ENCODE assay signal across 30 cellular contexts in the genomic region with DNA sequence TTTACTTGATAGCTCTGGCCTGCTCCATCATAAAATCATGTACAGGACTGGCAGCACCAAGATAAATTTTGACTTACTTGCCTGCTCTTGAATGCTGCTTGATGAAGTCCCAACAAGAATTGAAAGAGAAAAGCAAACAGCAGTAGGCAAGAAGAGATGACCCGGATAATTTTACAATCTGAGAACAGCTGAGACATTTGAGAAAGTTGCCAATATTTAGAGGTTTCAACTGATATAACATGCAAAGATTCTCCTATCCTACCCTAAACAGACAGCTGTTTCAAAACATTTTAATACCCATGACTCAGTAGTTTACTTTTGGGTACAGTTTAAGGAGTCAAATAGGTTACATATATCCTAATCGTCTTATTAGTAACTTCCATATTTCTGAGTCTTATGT. TPM values are rescaled to one million over a fixed set of nuclear protein-coding genes. Genes with fewer than 3 reads are reported as not detected.
DNase-seq lines count a peak whose midpoint lies in the region; ATAC-seq, FAIRE-seq and TF ChIP-seq lines count a peak whose summit lies in the region.
"Had no signal": no experiment of that assay in that cellular context is flagged by ENCODE, and none has a peak within 500 bp of the region (broad histone marks: within the 10 kb centered on the region; RNA-seq: fewer than 3 reads in every experiment).

No MANE protein-coding gene starts in this region.

- H3K9me3 Mint-ChIP-seq in activated CD4-positive, alpha-beta T cell treated with anti-CD3 and anti-CD28 coated beads for 36 hours (ENCODE audit: low read depth): no peaks in the 10 kb centered on the region
- no peaks in the 10 kb centered on the region for H3K9me3 Mint-ChIP-seq in activated CD4-positive, alpha-beta memory T cell treated with anti-CD3 and anti-CD28 coated beads for 36 hours
- H3K9me3 Mint-ChIP-seq: activated T-cell treated with anti-CD3 and anti-CD28 coated beads, Interleukin-2, amount 50 U/mL, for 24 hours; central memory CD8-positive, alpha-beta T cell; GM23338; stimulated activated naive B cell treated with anti-CD40 and anti-IgM and Interleukin-4, amounts not matched to agents 10 μg/mL and 1 μg/mL and 100 μg/mL, for 72 hours had no signal

- no peak for TF ChIP-seq CTCF in spleen (IDR thresholded peaks at IDR 0.05 in 8 of 11, conservative IDR thresholded peaks at IDR 0.05 in 3 of 11)

- H3K4me1 Mint-ChIP-seq in activated CD4-positive, alpha-beta T cell treated with anti-CD3 and anti-CD28 coated beads for 36 hours: peaks cover 58% of the 10 kb centered on the region
- H3K4me1 Mint-ChIP-seq in activated CD4-positive, alpha-beta memory T cell treated with anti-CD3 and anti-CD28 coated beads for 36 hours (ENCODE audit: low read depth): peaks cover 41% of the 10 kb centered on the region
- H3K4me1 Mint-ChIP-seq: central memory CD8-positive, alpha-beta T cell had no signal

- H3K27ac Mint-ChIP-seq in activated CD4-positive, alpha-beta T cell treated with anti-CD3 and anti-CD28 coated beads for 36 hours: peak overlapping the region; percentile 17
- H3K27ac Mint-ChIP-seq in activated CD4-positive, alpha-beta memory T cell treated with anti-CD3 and anti-CD28 coated beads for 36 hours: no peak overlapping the region
- H3K27ac Mint-ChIP-seq: GM23338; stimulated activated naive B cell treated with anti-CD40 and anti-IgM and Interleukin-4, amounts not matched to agents 10 μg/mL and 1 μg/mL and 100 μg/mL, for 72 hours had no signal

- CTCF ChIA-PET in activated CD4-positive, alpha-beta T cell treated with anti-CD3 and anti-CD28 coated beads for 36 hours (lab: Charles Lee): interaction anchor here (1.4 kb wide), 2 partner anchors 70 to 128 kb away, joined by 3 to 4 read pairs; no protein-coding TSS in a partner anchor
- CTCF ChIA-PET in activated CD4-positive, alpha-beta memory T cell treated with anti-CD3 and anti-CD28 coated beads for 36 hours (lab: Charles Lee): interaction anchor here (0.6 kb wide), 1 partner anchor 138 kb away, joined by 3 read pairs; no protein-coding TSS in a partner anchor

- POLR2A ChIA-PET in activated CD4-positive, alpha-beta T cell treated with anti-CD3 and anti-CD28 coated beads for 36 hours (lab: Charles Lee): no interaction called here
- POLR2A ChIA-PET in activated CD4-positive, alpha-beta memory T cell treated with anti-CD3 and anti-CD28 coated beads for 36 hours (lab: Charles Lee): no interaction called here

- no peaks in the 10 kb centered on the region for H3K36me3 Mint-ChIP-seq in activated CD4-positive, alpha-beta T cell treated with anti-CD3 and anti-CD28 coated beads for 36 hours (ENCODE audit: low read depth)
- no peaks in the 10 kb centered on the region for H3K36me3 Mint-ChIP-seq in activated CD4-positive, alpha-beta memory T cell treated with anti-CD3 and anti-CD28 coated beads for 36 hours
- H3K36me3 Mint-ChIP-seq: stimulated activated naive B cell treated with anti-CD40 and anti-IgM and Interleukin-4, amounts not matched to agents 10 μg/mL and 1 μg/mL and 100 μg/mL, for 72 hours had no signal

- peak; percentile 94 for FAIRE-seq in islet of Langerhans (lab: Jason Lieb, UNC)
- FAIRE-seq: endometrium, K562, keratinocyte had no signal

- no peak overlapping the region for H3K4me3 ChIP-seq in spleen
- H3K4me3 ChIP-seq: esophagus muscularis mucosa, GM23338, heart left ventricle, K562, left ventricle myocardium inferior, psoas muscle, upper lobe of right lung had no signal

- intact Hi-C loops in activated CD4-positive, alpha-beta T cell treated with anti-CD3 and anti-CD28 coated beads for 36 hours (cut with DNase I, micrococcal nuclease): loop anchor here in 1 of 2 experiments (10.0 kb wide), 1 partner anchor 497 kb away; a partner anchor contains a TSS
- intact Hi-C loops in spleen (cut with DNase I; ENCODE audit: low total_unique reads): no loop called here
- intact Hi-C loops in activated CD4-positive, alpha-beta memory T cell treated with anti-CD3 and anti-CD28 coated beads for 36 hours (cut with micrococcal nuclease): no loop called here

- TF ChIP-seq POLR2A in spleen (IDR thresholded peaks at IDR 0.05): no peak

- peaks cover 0 to 78% (median 26%) of the 10 kb centered on the region in 6 donors for H3K4me1 ChIP-seq in spleen
- H3K4me1 ChIP-seq: foreskin keratinocyte had no signal

- H3K9me3 ChIP-seq in spleen: no peaks in the 10 kb centered on the region
- H3K9me3 ChIP-seq: esophagus muscularis mucosa, heart left ventricle, left ventricle myocardium inferior, psoas muscle, SK-N-SH, upper lobe of right lung had no signal

- H3K4me3 Mint-ChIP-seq in activated CD4-positive, alpha-beta T cell treated with anti-CD3 and anti-CD28 coated beads for 36 hours: no peak overlapping the region
- no peak overlapping the region for H3K4me3 Mint-ChIP-seq in activated CD4-positive, alpha-beta memory T cell treated with anti-CD3 and anti-CD28 coated beads for 36 hours
- H3K4me3 Mint-ChIP-seq: central memory CD8-positive, alpha-beta T cell; GM23338 had no signal

- peaks cover 0 to 5% (median 0%) of the 10 kb centered on the region in 6 donors for H3K36me3 ChIP-seq in spleen
- H3K36me3 ChIP-seq: left ventricle myocardium inferior, upper lobe of right lung had no signal

- no peak for ATAC-seq in activated CD4-positive, alpha-beta T cell treated with anti-CD3 and anti-CD28 coated beads for 36 hours
- ATAC-seq: foreskin keratinocyte; GM23338; K562; psoas muscle; stimulated activated naive B cell treated with anti-CD40 and anti-IgM and Interleukin-4, amounts not matched to agents 10 μg/mL and 1 μg/mL and 100 μg/mL, for 72 hours; upper lobe of right lung had no signal

- H3K27me3 ChIP-seq in spleen (replicated peaks in 1 of 7): peaks cover 0 to 6% (median 0%) of the 10 kb centered on the region in 7 donors
- H3K27me3 ChIP-seq: esophagus muscularis mucosa, foreskin keratinocyte, heart left ventricle, upper lobe of right lung had no signal

- no peak for DNase-seq in activated CD4-positive, alpha-beta T cell treated with anti-CD3 and anti-CD28 coated beads for 36 hours
- no peak for DNase-seq in activated CD4-positive, alpha-beta T cell treated with anti-CD3 and anti-CD28 coated beads, Interleukin-2, amount 50 U/mL, for 48 hours
- DNase-seq in OCI-M1 (lab: John Stamatoyannopoulos, UW): peak; percentile 42
- no peak for DNase-seq in spleen
- no peak for DNase-seq in NCI-H526 treated with DMSO at 0.1 percent for 48 hours (lab: John Stamatoyannopoulos, UW)
- no peak for DNase-seq in UCSD-AML1 (lab: John Stamatoyannopoulos, UW; ENCODE audit: unreplicated experiment)
- DNase-seq in activated CD4-positive, alpha-beta memory T cell treated with anti-CD3 and anti-CD28 coated beads for 36 hours: no peak
- DNase-seq: activated CD4-positive, alpha-beta T cell treated with anti-CD3 and anti-CD28 coated beads for 48 hours; activated naive CD4-positive, alpha-beta T cell; activated T-cell treated with anti-CD3 and anti-CD28 coated beads, Interleukin-2, amount 50 U/mL, for 24 hours; DMS79; foreskin keratinocyte; GDM1; heart left ventricle; left ventricle myocardium inferior; mesenchymal stem cell; NCI-H524 treated with DMSO at 0.1 percent for 48 hours; occipital lobe; psoas muscle; SK-N-SH; stimulated activated naive B cell treated with anti-CD40 and anti-IgM and Interleukin-4, amounts not matched to agents 10 μg/mL and 1 μg/mL and 100 μg/mL, for 72 hours; substantia nigra; upper lobe of right lung had no signal

- H3K27ac ChIP-seq in spleen: peak overlapping the region in 5 of 8 donors; percentile 17 to 86 (median 44)
- H3K27ac ChIP-seq: esophagus muscularis mucosa, foreskin keratinocyte, left ventricle myocardium inferior, psoas muscle, upper lobe of right lung had no signal

- 39 to 57% (median 44%) methylated on average over 2 of the region's 2 CpGs for WGBS in spleen, 5 donors

- H3K27me3 Mint-ChIP-seq in activated CD4-positive, alpha-beta T cell treated with anti-CD3 and anti-CD28 coated beads for 36 hours: no peaks in the 10 kb centered on the region
- H3K27me3 Mint-ChIP-seq in activated CD4-positive, alpha-beta memory T cell treated with anti-CD3 and anti-CD28 coated beads for 36 hours: no peaks in the 10 kb centered on the region

RNA-seq across cellular contexts. Expression of a gene that starts 5.9 kb away (rescaled TPM):
- total RNA-seq in activated CD4-positive, alpha-beta T cell treated with anti-CD3 and anti-CD28 coated beads for 36 hours: 1 to 10 TPM; 1.9 to 3.5 TPM
- 10 to 100 TPM; 20.6 to 30.0 (median 26.1) TPM for total RNA-seq in spleen
- 1 to 10 TPM in 2 of 3 donors, under 1 TPM in 1; 0.80 to 2.6 (median 1.7) TPM for polyA plus RNA-seq in spleen
- total RNA-seq in activated CD4-positive, alpha-beta memory T cell treated with anti-CD3 and anti-CD28 coated beads for 36 hours: 1 to 10 TPM; 4.4 to 5.3 TPM
